32 cellular contexts compared by ENCODE assay signal in genomic region chr7:112669306-112669705, GRCh38.
"Had no signal": no experiment of that assay in that cellular context is flagged by ENCODE, and none has a peak within 500 bp of the region (broad histone marks: within the 10 kb centered on the region; RNA-seq: fewer than 3 reads in every experiment).

No MANE protein-coding gene starts in this region.

- H3K4me1 ChIP-seq: esophagus squamous epithelium, lower lobe of right lung, pancreas, prostate gland, uterus had no signal

- H3K27ac Mint-ChIP-seq: activated CD4-positive, alpha-beta memory T cell treated with anti-CD3 and anti-CD28 coated beads for 36 hours; activated CD4-positive, alpha-beta T cell treated with anti-CD3 and anti-CD28 coated beads, Interleukin-2, amount 10 ng/mL, durations not matched to agents 24 days and 14 days; activated T-cell treated with anti-CD3 and anti-CD28 coated beads, Interleukin-2, amount 50 U/mL, for 24 hours; immature natural killer cell; naive B cell; nephron progenitor cell; stimulated activated effector memory CD8-positive, alpha-beta T cell treated with anti-CD3 and anti-CD28 coated beads, Interleukin-12 subunit alpha, Interleukin-12 subunit beta, amount 100 ng/mL, for 72 hours; stimulated activated naive CD8-positive, alpha-beta T cell treated with anti-CD3 and anti-CD28 coated beads, Interleukin-15, Interleukin-2, amounts not matched to agents 100 ng/mL and 50 ng/mL, for 24 hours; T-helper 1 cell treated with Interleukin-12 subunit alpha and Interleukin-12 subunit beta and Interleukin-4 antibody, amounts not matched to agents 30 μg/mL and 1 μg/mL, for 36 hours; type B pancreatic cell had no signal

- H3K4me1 Mint-ChIP-seq: activated CD4-positive, alpha-beta T cell treated with anti-CD3 and anti-CD28 coated beads, Interleukin-2, amount 10 ng/mL, durations not matched to agents 24 days and 14 days; immature natural killer cell; naive B cell; nephron progenitor cell; stimulated activated effector memory CD8-positive, alpha-beta T cell treated with anti-CD3 and anti-CD28 coated beads, Interleukin-12 subunit alpha, Interleukin-12 subunit beta, amount 100 ng/mL, for 72 hours had no signal

- DNase-seq: activated CD4-positive, alpha-beta memory T cell treated with anti-CD3 and anti-CD28 coated beads for 36 hours; activated CD4-positive, alpha-beta T cell treated with anti-CD3 and anti-CD28 coated beads, Interleukin-2, amount 10 ng/mL, durations not matched to agents 24 days and 14 days; activated CD8-positive, alpha-beta memory T cell treated with anti-CD3 and anti-CD28 coated beads, Interleukin-2, amount 50 U/mL, for 4 hours; activated gamma-delta T cell; activated naive CD4-positive, alpha-beta T cell treated with anti-CD3 and anti-CD28 coated beads, Interleukin-2, amount 50 U/mL, for 16 hours; activated T-cell treated with anti-CD3 and anti-CD28 coated beads, Interleukin-2, amount 50 U/mL, for 24 hours; amygdala; central memory CD4-positive, alpha-beta T cell; esophagus squamous epithelium; head of caudate nucleus; hypothalamus; immature natural killer cell; lower lobe of right lung; mucosa of descending colon; naive B cell; nephron progenitor cell; pancreas; retina; small intestine; stimulated activated CD4-positive, alpha-beta T cell treated with anti-CD3 and anti-CD28 coated beads, Interleukin-4, amount 100 ng/mL, for 24 hours; SW 1271; T-helper 9 cell; uterus; WERI-Rb-1 had no signal

- H3K27me3 Mint-ChIP-seq: activated CD4-positive, alpha-beta memory T cell treated with anti-CD3 and anti-CD28 coated beads for 36 hours had no signal

- H3K4me3 ChIP-seq: esophagus squamous epithelium, lower lobe of right lung, mucosa of descending colon, pancreas, prostate gland, uterus had no signal

- ATAC-seq: activated CD4-positive, CD25-positive, alpha-beta regulatory T cell treated with anti-CD3 and anti-CD28 coated beads, Interleukin-2, amount 50 U/mL, for 24 hours; left lobe of liver; lower lobe of right lung; mucosa of descending colon; pancreas; sciatic nerve had no signal

- H3K36me3 ChIP-seq: esophagus squamous epithelium, lower lobe of right lung, pancreas, prostate gland, uterus, WERI-Rb-1 had no signal

- H3K4me3 Mint-ChIP-seq: activated CD4-positive, alpha-beta memory T cell treated with anti-CD3 and anti-CD28 coated beads for 36 hours; activated CD4-positive, alpha-beta T cell treated with anti-CD3 and anti-CD28 coated beads, Interleukin-2, amount 10 ng/mL, durations not matched to agents 24 days and 14 days; activated T-cell treated with anti-CD3 and anti-CD28 coated beads, Interleukin-2, amount 50 U/mL, for 24 hours; immature natural killer cell; naive B cell; nephron progenitor cell; stimulated activated effector memory CD8-positive, alpha-beta T cell treated with anti-CD3 and anti-CD28 coated beads, Interleukin-12 subunit alpha, Interleukin-12 subunit beta, amount 100 ng/mL, for 72 hours; stimulated activated naive CD8-positive, alpha-beta T cell treated with anti-CD3 and anti-CD28 coated beads, Interleukin-15, Interleukin-2, amounts not matched to agents 100 ng/mL and 50 ng/mL, for 24 hours; T-helper 1 cell treated with Interleukin-12 subunit alpha and Interleukin-12 subunit beta and Interleukin-4 antibody, amounts not matched to agents 30 μg/mL and 1 μg/mL, for 36 hours; type B pancreatic cell had no signal

- H3K27me3 ChIP-seq: esophagus squamous epithelium, uterus had no signal

- H3K9me3 Mint-ChIP-seq: activated CD4-positive, alpha-beta memory T cell treated with anti-CD3 and anti-CD28 coated beads for 36 hours; activated CD4-positive, alpha-beta T cell treated with anti-CD3 and anti-CD28 coated beads, Interleukin-2, amount 10 ng/mL, durations not matched to agents 24 days and 14 days; activated T-cell treated with anti-CD3 and anti-CD28 coated beads, Interleukin-2, amount 50 U/mL, for 24 hours; naive B cell; nephron progenitor cell; stimulated activated effector memory CD8-positive, alpha-beta T cell treated with anti-CD3 and anti-CD28 coated beads, Interleukin-12 subunit alpha, Interleukin-12 subunit beta, amount 100 ng/mL, for 72 hours; stimulated activated naive CD8-positive, alpha-beta T cell treated with anti-CD3 and anti-CD28 coated beads, Interleukin-15, Interleukin-2, amounts not matched to agents 100 ng/mL and 50 ng/mL, for 24 hours; T-helper 1 cell treated with Interleukin-12 subunit alpha and Interleukin-12 subunit beta and Interleukin-4 antibody, amounts not matched to agents 30 μg/mL and 1 μg/mL, for 36 hours; type B pancreatic cell had no signal

- H3K9me3 ChIP-seq: esophagus squamous epithelium, lower lobe of right lung, mucosa of descending colon, pancreas, prostate gland, uterus had no signal

- H3K27ac ChIP-seq: esophagus squamous epithelium, lower lobe of right lung, pancreas, prostate gland, uterus, WERI-Rb-1 had no signal

- H3K36me3 Mint-ChIP-seq: activated CD4-positive, alpha-beta memory T cell treated with anti-CD3 and anti-CD28 coated beads for 36 hours; immature natural killer cell; naive B cell; stimulated activated effector memory CD8-positive, alpha-beta T cell treated with anti-CD3 and anti-CD28 coated beads, Interleukin-12 subunit alpha, Interleukin-12 subunit beta, amount 100 ng/mL, for 72 hours; type B pancreatic cell had no signal
